8 cellular contexts compared by ENCODE assay signal in the genomic region with DNA sequence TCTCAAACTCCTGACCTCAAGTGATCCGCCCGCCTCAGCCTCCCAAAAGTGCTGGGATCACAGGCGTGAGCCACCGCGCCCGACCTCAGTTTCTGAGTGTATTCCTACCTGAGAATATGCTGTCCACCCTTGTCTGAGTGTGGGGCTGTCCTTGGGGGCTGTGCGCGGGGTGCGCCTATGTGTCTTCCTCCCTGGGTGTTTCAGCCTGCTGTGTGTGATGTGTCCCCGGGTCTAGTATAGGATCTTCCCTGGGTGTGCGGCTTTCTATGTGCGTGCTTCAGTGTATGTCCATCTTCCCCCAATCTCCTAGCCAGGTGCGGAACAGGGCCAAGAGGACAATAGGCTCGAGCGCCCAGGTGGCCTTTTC. TPM values are rescaled to one million over a fixed set of nuclear protein-coding genes. Genes with fewer than 3 reads are reported as not detected.
DNase-seq lines count a peak whose midpoint lies in the region; ATAC-seq, FAIRE-seq and TF ChIP-seq lines count a peak whose summit lies in the region.

No MANE protein-coding gene starts in this region.

- H3K27ac ChIP-seq in left ventricle myocardium inferior (replicated peaks) (peak overlapping the region; percentile 86), sigmoid colon (peak overlapping the region; percentile 75 to 83 (median 82))

- peaks cover 45% of the 10 kb centered on the region for H3K4me1 ChIP-seq in left ventricle myocardium inferior
- peaks cover 0 to 29% (median 26%) of the 10 kb centered on the region in 4 donors for H3K4me1 ChIP-seq in sigmoid colon

- H3K36me3 Mint-ChIP-seq in WTC11: no peaks in the 10 kb centered on the region

- intact Hi-C loops in left ventricle myocardium inferior (cut with micrococcal nuclease) (no loop called here), sigmoid colon (cut with DNase I) (no loop called here)

- no peaks in the 10 kb centered on the region for H3K9me3 ChIP-seq in left ventricle myocardium inferior (replicated peaks)
- no peaks in the 10 kb centered on the region for H3K9me3 ChIP-seq in sigmoid colon

- TF ChIP-seq POLR2A in sigmoid colon (IDR thresholded peaks at IDR 0.05): no peak
- no peak for TF ChIP-seq POLR2A in GM12892 (IDR thresholded peaks at IDR 0.05; ENCODE audit: low read depth, low read length)

- H3K4me1 Mint-ChIP-seq in WTC11: peaks cover 63% of the 10 kb centered on the region

- peak overlapping the region; percentile 66 for H3K4me3 Mint-ChIP-seq in WTC11

- H3K9me3 Mint-ChIP-seq in WTC11: no peaks in the 10 kb centered on the region

- H3K36me3 ChIP-seq in left ventricle myocardium inferior (no peaks in the 10 kb centered on the region), sigmoid colon (no peaks in the 10 kb centered on the region)

- CTCF ChIA-PET in WTC11 (lab: Charles Lee): interaction anchor here (0.9 to 4.9 kb wide), 6 partner anchors 12 to 93 kb away, joined by 3 to 51 read pairs (median 5); no protein-coding TSS in a partner anchor

- peak; percentile 33 for DNase-seq in DMS53 treated with DMSO at 0.1 percent for 48 hours (lab: John Stamatoyannopoulos, UW; ENCODE audit: unreplicated experiment)
- DNase-seq in WTC11 (ENCODE audit: low spot score): no peak
- DNase-seq in left ventricle myocardium inferior: no peak
- peak; percentile 61 for DNase-seq in sigmoid colon
- no peak for DNase-seq in CD1c-positive myeloid dendritic cell (ENCODE audit: extremely low spot score)
- no peak for DNase-seq in GM12892 (ENCODE audit: insufficient read length)
- DNase-seq in SIG-M5 (lab: John Stamatoyannopoulos, UW): no peak

- WGBS in sigmoid colon, 2 donors: 54 to 70% methylated on average over 15 of the region's 15 CpGs

- H3K27ac Mint-ChIP-seq in WTC11: no peak overlapping the region

- ATAC-seq in WTC11 (no peak; the same call in 1 of the 2 replicates), GM18868 (IDR thresholded peaks at IDR 0.05; ENCODE audit: unreplicated experiment) (no peak)

- peaks cover 2% of the 10 kb centered on the region; the same call in 1 of the 2 replicates for H3K27me3 Mint-ChIP-seq in WTC11 (ENCODE audit: low read depth)

- TF ChIP-seq EP300 in sigmoid colon (IDR thresholded peaks at IDR 0.05): no peak

- TF ChIP-seq CTCF in WTC11 (IDR thresholded peaks at IDR 0.05) (no peak), left ventricle myocardium inferior (IDR thresholded peaks at IDR 0.05; ENCODE audit: borderline replicate concordance) (no peak), sigmoid colon (IDR thresholded peaks at IDR 0.05) (no peak)

- H3K27me3 ChIP-seq in left ventricle myocardium inferior (ENCODE audit: low read depth): no peaks in the 10 kb centered on the region
- no peaks in the 10 kb centered on the region for H3K27me3 ChIP-seq in sigmoid colon

- H3K4me3 ChIP-seq in left ventricle myocardium inferior (peak overlapping the region; percentile 70), sigmoid colon (peak overlapping the region; percentile 46 to 87 (median 64))

- POLR2A ChIA-PET in WTC11 (lab: Charles Lee): interaction anchor here (0.9 to 1.9 kb wide), 5 partner anchors 8 to 31 kb away, joined by 4 to 17 read pairs (median 4); partner anchors contain the start of gene ID3

- no peak for FAIRE-seq in GM12892 (lab: Jason Lieb, UNC)

TF ChIP-seq in WTC11, 78 proteins besides CTCF, POLR2A, EP300 and RAD21:
- TF ChIP-seq FOXJ3 (CRISPR knock-in tag; IDR thresholded peaks at IDR 0.05; ENCODE audit: borderline replicate concordance) (no peak), ZNF263 (CRISPR knock-in tag; IDR thresholded peaks at IDR 0.05; ENCODE audit: low read depth) (no peak), ZNF416 (CRISPR knock-in tag; IDR thresholded peaks at IDR 0.05) (no peak), HMGA2 (CRISPR knock-in tag; IDR thresholded peaks at IDR 0.05) (no peak), ZNF219 (CRISPR knock-in tag; IDR thresholded peaks at IDR 0.05; ENCODE audit: borderline replicate concordance) (no peak), ZBTB21 (CRISPR knock-in tag; IDR thresholded peaks at IDR 0.05; ENCODE audit: borderline replicate concordance) (no peak), FOXK1 (CRISPR knock-in tag; IDR thresholded peaks at IDR 0.05) (no peak), ETV6 (CRISPR knock-in tag; IDR thresholded peaks at IDR 0.05) (no peak), ZNF671 (CRISPR knock-in tag; IDR thresholded peaks at IDR 0.05) (no peak), ELF4 (CRISPR knock-in tag; IDR thresholded peaks at IDR 0.05; ENCODE audit: low read depth) (no peak), ZNF423 (CRISPR knock-in tag; IDR thresholded peaks at IDR 0.05) (no peak)
- TF ChIP-seq, protein P1, sequence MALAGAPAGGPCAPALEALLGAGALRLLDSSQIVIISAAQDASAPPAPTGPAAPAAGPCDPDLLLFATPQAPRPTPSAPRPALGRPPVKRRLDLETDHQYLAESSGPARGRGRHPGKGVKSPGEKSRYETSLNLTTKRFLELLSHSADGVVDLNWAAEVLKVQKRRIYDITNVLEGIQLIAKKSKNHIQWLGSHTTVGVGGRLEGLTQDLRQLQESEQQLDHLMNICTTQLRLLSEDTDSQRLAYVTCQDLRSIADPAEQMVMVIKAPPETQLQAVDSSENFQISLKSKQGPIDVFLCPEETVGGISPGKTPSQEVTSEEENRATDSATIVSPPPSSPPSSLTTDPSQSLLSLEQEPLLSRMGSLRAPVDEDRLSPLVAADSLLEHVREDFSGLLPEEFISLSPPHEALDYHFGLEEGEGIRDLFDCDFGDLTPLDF (CRISPR knock-in tag; IDR thresholded peaks at IDR 0.05): no peak
- TF ChIP-seq, protein P2, sequence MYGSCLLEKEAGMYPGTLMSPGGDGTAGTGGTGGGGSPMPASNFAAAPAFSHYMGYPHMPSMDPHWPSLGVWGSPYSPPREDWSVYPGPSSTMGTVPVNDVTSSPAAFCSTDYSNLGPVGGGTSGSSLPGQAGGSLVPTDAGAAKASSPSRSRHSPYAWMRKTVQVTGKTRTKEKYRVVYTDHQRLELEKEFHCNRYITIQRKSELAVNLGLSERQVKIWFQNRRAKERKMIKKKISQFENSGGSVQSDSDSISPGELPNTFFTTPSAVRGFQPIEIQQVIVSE (CRISPR knock-in tag; IDR thresholded peaks at IDR 0.05; ENCODE audit: borderline replicate concordance): no peak
- TF ChIP-seq, protein P3, sequence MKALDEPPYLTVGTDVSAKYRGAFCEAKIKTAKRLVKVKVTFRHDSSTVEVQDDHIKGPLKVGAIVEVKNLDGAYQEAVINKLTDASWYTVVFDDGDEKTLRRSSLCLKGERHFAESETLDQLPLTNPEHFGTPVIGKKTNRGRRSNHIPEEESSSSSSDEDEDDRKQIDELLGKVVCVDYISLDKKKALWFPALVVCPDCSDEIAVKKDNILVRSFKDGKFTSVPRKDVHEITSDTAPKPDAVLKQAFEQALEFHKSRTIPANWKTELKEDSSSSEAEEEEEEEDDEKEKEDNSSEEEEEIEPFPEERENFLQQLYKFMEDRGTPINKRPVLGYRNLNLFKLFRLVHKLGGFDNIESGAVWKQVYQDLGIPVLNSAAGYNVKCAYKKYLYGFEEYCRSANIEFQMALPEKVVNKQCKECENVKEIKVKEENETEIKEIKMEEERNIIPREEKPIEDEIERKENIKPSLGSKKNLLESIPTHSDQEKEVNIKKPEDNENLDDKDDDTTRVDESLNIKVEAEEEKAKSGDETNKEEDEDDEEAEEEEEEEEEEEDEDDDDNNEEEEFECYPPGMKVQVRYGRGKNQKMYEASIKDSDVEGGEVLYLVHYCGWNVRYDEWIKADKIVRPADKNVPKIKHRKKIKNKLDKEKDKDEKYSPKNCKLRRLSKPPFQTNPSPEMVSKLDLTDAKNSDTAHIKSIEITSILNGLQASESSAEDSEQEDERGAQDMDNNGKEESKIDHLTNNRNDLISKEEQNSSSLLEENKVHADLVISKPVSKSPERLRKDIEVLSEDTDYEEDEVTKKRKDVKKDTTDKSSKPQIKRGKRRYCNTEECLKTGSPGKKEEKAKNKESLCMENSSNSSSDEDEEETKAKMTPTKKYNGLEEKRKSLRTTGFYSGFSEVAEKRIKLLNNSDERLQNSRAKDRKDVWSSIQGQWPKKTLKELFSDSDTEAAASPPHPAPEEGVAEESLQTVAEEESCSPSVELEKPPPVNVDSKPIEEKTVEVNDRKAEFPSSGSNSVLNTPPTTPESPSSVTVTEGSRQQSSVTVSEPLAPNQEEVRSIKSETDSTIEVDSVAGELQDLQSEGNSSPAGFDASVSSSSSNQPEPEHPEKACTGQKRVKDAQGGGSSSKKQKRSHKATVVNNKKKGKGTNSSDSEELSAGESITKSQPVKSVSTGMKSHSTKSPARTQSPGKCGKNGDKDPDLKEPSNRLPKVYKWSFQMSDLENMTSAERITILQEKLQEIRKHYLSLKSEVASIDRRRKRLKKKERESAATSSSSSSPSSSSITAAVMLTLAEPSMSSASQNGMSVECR (CRISPR knock-in tag; IDR thresholded peaks at IDR 0.05; ENCODE audit: borderline replicate concordance): no peak

RNA-seq across cellular contexts. Expression of gene ID3, which starts 8.3 kb away (rescaled TPM):
- total RNA-seq in WTC11 (2021) (168 to 278 TPM (median 273 TPM) in 3 replicates), left ventricle myocardium inferior (75.2 TPM), sigmoid colon (100 to 1,000 TPM in 2 of 4 donors, 10 to 100 TPM in 2; 72.1 to 144 (median 92.6) TPM)
- polyA plus RNA-seq in sigmoid colon: 100 to 1,000 TPM; 114 to 232 (median 220) TPM
- 101 TPM for polyA plus RNA-seq in GM12892 (2012; ENCODE audit: missing spikeins)

RNA-seq across cellular contexts. Expression of gene E2F2, which starts 36.6 kb away (rescaled TPM):
- 4.9 to 5.6 TPM (median 5.4 TPM) in 3 replicates for total RNA-seq in WTC11 (2021)
- total RNA-seq in left ventricle myocardium inferior: 0.16 TPM
- under 1 TPM in 2 of 4 donors, not detected in 2; 0.14 to 0.28 TPM for total RNA-seq in sigmoid colon
- 10 to 100 TPM in 1 of 3 donors, 1 to 10 TPM in 2; 2.4 to 10.6 (median 6.0) TPM for polyA plus RNA-seq in sigmoid colon
- polyA plus RNA-seq in GM12892 (2012; ENCODE audit: missing spikeins): 2.0 TPM

Comparison
In these comparisons a context has a peak if more than half of its experiments do, and no peak if none do; other contexts are left out.
1. DNase-seq: peak in DMS53 treated with DMSO at 0.1 percent for 48 hours (single experiment) and sigmoid colon (single experiment); none in WTC11 (single experiment), left ventricle myocardium inferior (single experiment), CD1c-positive myeloid dendritic cell (single experiment), GM12892 (single experiment) and SIG-M5 (single experiment).